ENCODE assay signal across 22 cellular contexts in genomic region chr22:49619301-49619700, GRCh38.
"Had no signal": no experiment of that assay in that cellular context is flagged by ENCODE, and none has a peak within 500 bp of the region (broad histone marks: within the 10 kb centered on the region; RNA-seq: fewer than 3 reads in every experiment).

No MANE protein-coding gene starts in this region.

- H3K4me1 Mint-ChIP-seq: activated CD4-positive, alpha-beta T cell treated with anti-CD3 and anti-CD28 coated beads, Interleukin-2, amount 10 ng/mL, durations not matched to agents 7 days and 5 days; activated naive CD4-positive, alpha-beta T cell treated with anti-CD3 and anti-CD28 coated beads, Interleukin-2, amount 50 U/mL, for 24 hours had no signal

- H3K27me3 Mint-ChIP-seq: activated CD4-positive, alpha-beta memory T cell treated with anti-CD3 and anti-CD28 coated beads for 36 hours; activated CD4-positive, alpha-beta T cell treated with anti-CD3 and anti-CD28 coated beads, Interleukin-2, amount 10 ng/mL, durations not matched to agents 7 days and 5 days; activated naive CD4-positive, alpha-beta T cell treated with anti-CD3 and anti-CD28 coated beads, Interleukin-2, amount 50 U/mL, for 24 hours had no signal

- H3K4me3 Mint-ChIP-seq: activated CD4-positive, alpha-beta memory T cell treated with anti-CD3 and anti-CD28 coated beads for 36 hours; activated CD4-positive, alpha-beta T cell treated with anti-CD3 and anti-CD28 coated beads, Interleukin-2, amount 10 ng/mL, durations not matched to agents 7 days and 5 days; activated naive CD4-positive, alpha-beta T cell treated with anti-CD3 and anti-CD28 coated beads, Interleukin-2, amount 50 U/mL, for 24 hours; activated T-cell treated with anti-CD3 and anti-CD28 coated beads, Interleukin-2, amount 50 U/mL, for 4 hours had no signal

- H3K36me3 ChIP-seq: ascending aorta, MG63, Peyer's patch had no signal

- H3K4me3 ChIP-seq: ascending aorta, body of pancreas, MG63, Peyer's patch had no signal

- H3K9me3 Mint-ChIP-seq: activated CD4-positive, alpha-beta memory T cell treated with anti-CD3 and anti-CD28 coated beads for 36 hours; activated CD4-positive, alpha-beta T cell treated with anti-CD3 and anti-CD28 coated beads, Interleukin-2, amount 10 ng/mL, durations not matched to agents 7 days and 5 days; activated naive CD4-positive, alpha-beta T cell treated with anti-CD3 and anti-CD28 coated beads, Interleukin-2, amount 50 U/mL, for 24 hours; activated T-cell treated with anti-CD3 and anti-CD28 coated beads, Interleukin-2, amount 50 U/mL, for 4 hours had no signal

- H3K9me3 ChIP-seq: body of pancreas, MG63, Peyer's patch had no signal

- DNase-seq: activated CD4-positive, alpha-beta memory T cell treated with anti-CD3 and anti-CD28 coated beads for 36 hours; activated CD4-positive, alpha-beta T cell treated with anti-CD3 and anti-CD28 coated beads, Interleukin-2, amount 10 ng/mL, durations not matched to agents 7 days and 5 days; activated CD4-positive, CD25-positive, alpha-beta regulatory T cell; activated CD8-positive, alpha-beta memory T cell treated with anti-CD3 and anti-CD28 coated beads for 24 hours; activated gamma-delta T cell treated with Interleukin-2 at 50 U/mL for 16 hours; activated T-cell treated with anti-CD3 and anti-CD28 coated beads, Interleukin-2, amount 50 U/mL, for 4 hours; amniotic stem cell; central memory CD4-positive, alpha-beta T cell; MG63; MV-4-11; NCI-H1105; NCI-H1436; NCI-H1694 treated with DMSO at 0.1 percent for 48 hours; NCI-H2081; NCI-H510A treated with DMSO at 0.1 percent for 48 hours; NCI-H69; Peyer's patch; SIG-M5; T1000 had no signal

- ATAC-seq: activated T-cell treated with anti-CD3 and anti-CD28 coated beads, Interleukin-2, amount 50 U/mL, for 4 hours; body of pancreas had no signal

- H3K27ac Mint-ChIP-seq: activated CD4-positive, alpha-beta memory T cell treated with anti-CD3 and anti-CD28 coated beads for 36 hours; activated CD4-positive, alpha-beta T cell treated with anti-CD3 and anti-CD28 coated beads, Interleukin-2, amount 10 ng/mL, durations not matched to agents 7 days and 5 days had no signal

- H3K27me3 ChIP-seq: ascending aorta, body of pancreas, Peyer's patch had no signal

- H3K27ac ChIP-seq: ascending aorta, body of pancreas, Peyer's patch had no signal

- H3K4me1 ChIP-seq: ascending aorta, body of pancreas, Peyer's patch had no signal
